Comparison of ENCODE assay signal across 22 cellular contexts in genomic region chr2:50851891-50852290, GRCh38.
DNase-seq lines count a peak whose midpoint lies in the region; ATAC-seq and TF ChIP-seq lines count a peak whose summit lies in the region.
"Had no signal": no experiment of that assay in that cellular context is flagged by ENCODE, and none has a peak within 500 bp of the region (broad histone marks: within the 10 kb centered on the region; RNA-seq: fewer than 3 reads in every experiment).

No MANE protein-coding gene starts in this region.

- dilution Hi-C loops in mammary epithelial cell (cut with HindIII; ENCODE audit: low sequenced_read_pairs) = no loop called here

- CTCF ChIA-PET in mammary epithelial cell (lab: Charles Lee; ENCODE audit: low non-redundant PET) = no interaction called here

- no peak overlapping the region for H3K4me3 Mint-ChIP-seq in nephron progenitor cell
- H3K4me3 Mint-ChIP-seq: B cell; CD8-positive, alpha-beta T cell; T-helper 1 cell treated with Interleukin-12 subunit alpha and Interleukin-12 subunit beta and Interleukin-4 antibody, amounts not matched to agents 30 μg/mL and 1 μg/mL, for 36 hours had no signal

- H3K27me3 Mint-ChIP-seq in nephron progenitor cell (ENCODE audit: low read depth, poor library complexity) = no peaks in the 10 kb centered on the region
- H3K27me3 Mint-ChIP-seq: B cell had no signal

- no peak for ATAC-seq in GM19023 (IDR thresholded peaks at IDR 0.05; ENCODE audit: unreplicated experiment)
- ATAC-seq: CD8-positive, alpha-beta T cell; PC-3 had no signal

- DNase-seq in DMS 273 treated with DMSO at 0.1 percent for 48 hours (lab: John Stamatoyannopoulos, UW) (peak; percentile 89), NCI-H1694 treated with DMSO at 0.1 percent for 48 hours (lab: John Stamatoyannopoulos, UW) (peak; percentile 53), NCI-H524 treated with DMSO at 0.1 percent for 48 hours (lab: John Stamatoyannopoulos, UW) (peak; percentile 63), nephron progenitor cell (no peak), mammary epithelial cell (no peak), AML-193 (lab: John Stamatoyannopoulos, UW) (no peak)
- DNase-seq: Caco-2; CD8-positive, alpha-beta T cell; DMS79 treated with DMSO at 0.1 percent for 48 hours; H7; KG1; MG63; NCI-H2081; NCI-H748 treated with DMSO at 0.1 percent for 48 hours; NK-92 treated with Interleukin-12 subunit alpha and Interleukin-12 subunit beta, amount 100 ng/mL, for 24 hours; PC-3; SK-N-SH; SW 1271 had no signal

- no peaks in the 10 kb centered on the region for H3K9me3 Mint-ChIP-seq in nephron progenitor cell

- H3K4me1 ChIP-seq in mammary epithelial cell (ENCODE audit: insufficient read depth, low read length) = no peaks in the 10 kb centered on the region

- H3K36me3 Mint-ChIP-seq in nephron progenitor cell (ENCODE audit: low read depth) = no peaks in the 10 kb centered on the region
- H3K36me3 Mint-ChIP-seq: CD8-positive, alpha-beta T cell had no signal

- H3K9me3 ChIP-seq in mammary epithelial cell (replicated peaks; ENCODE audit: insufficient read depth, low read length) = no peaks in the 10 kb centered on the region
- H3K9me3 ChIP-seq: Caco-2, MG63, SK-N-SH had no signal

- no peak overlapping the region for H3K9ac ChIP-seq in mammary epithelial cell (ENCODE audit: insufficient read depth, low read length)
- H3K9ac ChIP-seq: SK-N-SH had no signal

- no peak overlapping the region for H3K4me2 ChIP-seq in mammary epithelial cell (ENCODE audit: insufficient read depth, low read depth, low read length)
- H3K4me2 ChIP-seq: SK-N-SH had no signal

- H3K4me1 Mint-ChIP-seq in nephron progenitor cell = peaks cover 45% of the 10 kb centered on the region
- H3K4me1 Mint-ChIP-seq: B cell had no signal

- H2AFZ ChIP-seq in mammary epithelial cell (ENCODE audit: low read depth, low read length) = no peak overlapping the region

- no peaks in the 10 kb centered on the region for H3K36me3 ChIP-seq in mammary epithelial cell (ENCODE audit: insufficient read depth, low read length)
- H3K36me3 ChIP-seq: MG63 had no signal

- no TSS peak for BruUV-seq in mammary epithelial cell (replicated peaks; lab: Mats Ljungman, UMichigan)

- H3K4me3 ChIP-seq in mammary epithelial cell (replicated peaks in 1 of 3; ENCODE audit: insufficient read depth in 1 of 3, low read depth in 2 of 3, low read length in 3 of 3) = no peak overlapping the region
- H3K4me3 ChIP-seq: MG63 had no signal

- H3K27ac ChIP-seq in mammary epithelial cell (ENCODE audit: insufficient read depth, low read depth, low read length) = no peak overlapping the region
- H3K27ac ChIP-seq: C4-2B had no signal

- 100% methylated on average over 2 of the region's 2 CpGs for WGBS in mammary epithelial cell (ENCODE audit: low coverage, missing lambda C conversion rate)

- peak overlapping the region; percentile 73 for H3K27ac Mint-ChIP-seq in nephron progenitor cell
- H3K27ac Mint-ChIP-seq: B cell; CD8-positive, alpha-beta T cell; T-helper 1 cell treated with Interleukin-12 subunit alpha and Interleukin-12 subunit beta and Interleukin-4 antibody, amounts not matched to agents 30 μg/mL and 1 μg/mL, for 36 hours had no signal

- no peaks in the 10 kb centered on the region for H3K79me2 ChIP-seq in mammary epithelial cell (ENCODE audit: insufficient read depth, low read length)

- intact Hi-C loops in mammary epithelial cell (cut with micrococcal nuclease) = no loop called here

- H4K20me1 ChIP-seq in mammary epithelial cell (ENCODE audit: insufficient read depth, low read length) = no peaks in the 10 kb centered on the region

- TF ChIP-seq CTCF in nephron progenitor cell (IDR thresholded peaks at IDR 0.05) (no peak), mammary epithelial cell (conservative IDR thresholded peaks at IDR 0.05 in 1 of 2, IDR thresholded peaks at IDR 0.05 in 1 of 2; ENCODE audit: extremely low read depth in 1 of 2, insufficient read depth in 1 of 2, low read depth in 1 of 2, low read length in 2 of 2) (no peak)

- H3K27me3 ChIP-seq in mammary epithelial cell (ENCODE audit: insufficient read depth, low read length) = no peaks in the 10 kb centered on the region
- H3K27me3 ChIP-seq: MG63 had no signal

- in situ Hi-C loops in mammary epithelial cell (cut with MboI; ENCODE audit: low sequenced_read_pairs in 2 of 2) = no loop called here

Comparison
In these comparisons a context has a peak if more than half of its experiments do, and no peak if none do; other contexts are left out.
1. DNase-seq: peak in DMS 273 treated with DMSO at 0.1 percent for 48 hours (single experiment), NCI-H1694 treated with DMSO at 0.1 percent for 48 hours (single experiment) and NCI-H524 treated with DMSO at 0.1 percent for 48 hours (single experiment); none in nephron progenitor cell (single experiment), mammary epithelial cell (single experiment) and AML-193 (0 of 2).